Comparison of ENCODE assay signal across 15 cellular contexts in the genomic region with DNA sequence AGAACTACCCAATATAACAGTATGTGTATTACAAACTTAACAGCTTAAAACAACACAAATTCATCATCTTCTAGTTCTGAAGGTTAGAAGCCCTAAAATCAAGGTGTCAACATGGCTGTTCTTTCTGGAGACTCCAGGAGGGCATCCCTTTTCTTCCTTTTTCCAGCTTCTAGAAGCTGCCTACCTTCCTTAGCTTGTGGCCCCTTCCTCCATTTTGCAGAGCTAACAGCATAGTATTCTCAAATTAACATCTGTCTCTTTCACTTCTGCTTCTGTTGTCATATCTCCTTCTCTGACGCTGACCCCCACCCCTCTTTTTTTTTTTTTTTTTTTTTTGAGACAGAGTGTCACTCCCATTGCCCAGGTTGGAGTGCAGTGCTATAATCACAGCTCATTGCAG. TPM values are rescaled to one million over a fixed set of nuclear protein-coding genes. Genes with fewer than 3 reads are reported as not detected.
DNase-seq lines count a peak whose midpoint lies in the region; ATAC-seq and TF ChIP-seq lines count a peak whose summit lies in the region.
"Had no signal": no experiment of that assay in that cellular context is flagged by ENCODE, and none has a peak within 500 bp of the region (broad histone marks: within the 10 kb centered on the region; RNA-seq: fewer than 3 reads in every experiment).

No MANE protein-coding gene starts in this region.

- peaks cover 8% of the 10 kb centered on the region for H3K36me3 Mint-ChIP-seq in activated B cell treated with CpG ODN at 0.5 μM for 24 hours (ENCODE audit: low read depth)
- H3K36me3 Mint-ChIP-seq in natural killer cell treated with Interleukin-12 subunit alpha and Interleukin-12 subunit beta and Interleukin-15 and Interleukin-18, amount 100 ng/mL, for 72 hours, result no peaks in the 10 kb centered on the region
- H3K36me3 Mint-ChIP-seq: type B pancreatic cell had no signal

- ATAC-seq in GM18502 (IDR thresholded peaks at IDR 0.05; ENCODE audit: poor library complexity, unreplicated experiment) (peak; percentile 50), GM21576 (IDR thresholded peaks at IDR 0.05; ENCODE audit: unreplicated experiment) (peak; percentile 58), HG03460 (IDR thresholded peaks at IDR 0.05; ENCODE audit: unreplicated experiment) (peak; percentile 32), activated B cell treated with CpG ODN at 0.5 μM for 24 hours (ENCODE audit: low read depth) (peak; percentile 49)
- no peak for ATAC-seq in natural killer cell treated with Interleukin-12 subunit alpha and Interleukin-12 subunit beta and Interleukin-15 and Interleukin-18, amount 100 ng/mL, for 72 hours

- H3K9me3 Mint-ChIP-seq in activated B cell treated with CpG ODN at 0.5 μM for 24 hours, result peaks cover 8% of the 10 kb centered on the region
- no peaks in the 10 kb centered on the region for H3K9me3 Mint-ChIP-seq in natural killer cell treated with Interleukin-12 subunit alpha and Interleukin-12 subunit beta and Interleukin-15 and Interleukin-18, amount 100 ng/mL, for 72 hours
- H3K9me3 Mint-ChIP-seq: activated naive CD8-positive, alpha-beta T cell treated with anti-CD3 and anti-CD28 coated beads for 36 hours had no signal

- CTCF ChIA-PET in activated B cell treated with CpG ODN at 0.5 μM for 24 hours (lab: Charles Lee), result interaction anchor here (1.0 kb wide), 1 partner anchor 78 kb away, joined by 3 read pairs; no protein-coding TSS in a partner anchor

- POLR2A ChIA-PET in activated B cell treated with CpG ODN at 0.5 μM for 24 hours (lab: Charles Lee), result interaction anchor here (0.6 to 2.3 kb wide), 10 partner anchors 20 to 1390 kb away, joined by 3 to 24 read pairs (median 6); partner anchors contain the start of gene AKIRIN2

- no peak overlapping the region for H3K4me3 Mint-ChIP-seq in activated B cell treated with CpG ODN at 0.5 μM for 24 hours
- no peak overlapping the region for H3K4me3 Mint-ChIP-seq in natural killer cell treated with Interleukin-12 subunit alpha and Interleukin-12 subunit beta and Interleukin-15 and Interleukin-18, amount 100 ng/mL, for 72 hours
- H3K4me3 Mint-ChIP-seq: activated naive CD8-positive, alpha-beta T cell treated with anti-CD3 and anti-CD28 coated beads for 36 hours; type B pancreatic cell had no signal

- H3K27me3 Mint-ChIP-seq in activated B cell treated with CpG ODN at 0.5 μM for 24 hours, result no peaks in the 10 kb centered on the region
- peaks cover 0 to 2% of the 10 kb centered on the region in 2 donors for H3K27me3 Mint-ChIP-seq in natural killer cell treated with Interleukin-12 subunit alpha and Interleukin-12 subunit beta and Interleukin-15 and Interleukin-18, amount 100 ng/mL, for 72 hours
- H3K27me3 Mint-ChIP-seq: type B pancreatic cell had no signal

- no peak for DNase-seq in activated B cell treated with CpG ODN at 0.5 μM for 24 hours
- DNase-seq in natural killer cell treated with Interleukin-12 subunit alpha and Interleukin-12 subunit beta and Interleukin-15 and Interleukin-18, amount 100 ng/mL, for 72 hours (ENCODE audit: low spot score), result no peak
- no peak for DNase-seq in NCI-H2227 (lab: John Stamatoyannopoulos, UW; ENCODE audit: unreplicated experiment)
- no peak for DNase-seq in 8988T
- DNase-seq in SW 1271 (lab: John Stamatoyannopoulos, UW), result no peak
- DNase-seq: activated naive CD8-positive, alpha-beta T cell treated with anti-CD3 and anti-CD28 coated beads for 36 hours; C1 segment of cervical spinal cord; colonic mucosa; GM23248; NCI-H1417; T-helper 9 cell had no signal

- intact Hi-C loops in activated B cell treated with CpG ODN at 0.5 μM for 24 hours (cut with micrococcal nuclease), result loop anchor here (1.0 to 5.0 kb wide), 2 partner anchors 53 to 412 kb away; partner anchors contain the start of genes AKIRIN2 and CNR1

- peak overlapping the region; percentile 82 for H3K27ac Mint-ChIP-seq in activated B cell treated with CpG ODN at 0.5 μM for 24 hours
- no peak overlapping the region for H3K27ac Mint-ChIP-seq in natural killer cell treated with Interleukin-12 subunit alpha and Interleukin-12 subunit beta and Interleukin-15 and Interleukin-18, amount 100 ng/mL, for 72 hours
- H3K27ac Mint-ChIP-seq: activated naive CD8-positive, alpha-beta T cell treated with anti-CD3 and anti-CD28 coated beads for 36 hours; type B pancreatic cell had no signal

- peaks cover 42% of the 10 kb centered on the region for H3K4me1 Mint-ChIP-seq in activated B cell treated with CpG ODN at 0.5 μM for 24 hours
- H3K4me1 Mint-ChIP-seq in natural killer cell treated with Interleukin-12 subunit alpha and Interleukin-12 subunit beta and Interleukin-15 and Interleukin-18, amount 100 ng/mL, for 72 hours (ENCODE audit: low read depth in 2 of 2), result peaks cover 11 to 18% of the 10 kb centered on the region in 2 donors

- TF ChIP-seq CTCF in activated B cell treated with CpG ODN at 0.5 μM for 24 hours (IDR thresholded peaks at IDR 0.05), result no peak

RNA-seq across cellular contexts. Expression of gene AKIRIN2, which starts 52.8 kb away (rescaled TPM):
- 61.9 and 76.4 TPM in 2 replicates for total RNA-seq in activated B cell treated with CpG ODN at 0.5 μM for 24 hours
- total RNA-seq in natural killer cell treated with Interleukin-12 subunit alpha and Interleukin-12 subunit beta and Interleukin-15 and Interleukin-18, amount 100 ng/mL, for 72 hours, result 100 to 1,000 TPM in 1 of 2 donors, 10 to 100 TPM in 1; 78.3 to 101 TPM

Comparison
In these comparisons a context has a peak if more than half of its experiments do, and no peak if none do; other contexts are left out.
1. ATAC-seq: peak in GM18502 (single experiment), GM21576 (single experiment), HG03460 (single experiment) and activated B cell treated with CpG ODN at 0.5 μM for 24 hours (single experiment); none in natural killer cell treated with Interleukin-12 subunit alpha and Interleukin-12 subunit beta and Interleukin-15 and Interleukin-18, amount 100 ng/mL, for 72 hours (0 of 2).